18 cellular contexts compared by ENCODE assay signal in genomic region chr13:105611424-105611823, GRCh38.
DNase-seq lines count a peak whose midpoint lies in the region; ATAC-seq, FAIRE-seq and TF ChIP-seq lines count a peak whose summit lies in the region.
"Had no signal": no experiment of that assay in that cellular context is flagged by ENCODE, and none has a peak within 500 bp of the region (broad histone marks: within the 10 kb centered on the region; RNA-seq: fewer than 3 reads in every experiment).

No MANE protein-coding gene starts in this region.

- TF ChIP-seq POLR2A in H1 (IDR thresholded peaks at IDR 0.05; ENCODE audit: control extremely low read depth in 1 of 2, low read depth in 2 of 2, low read length in 2 of 2) = no peak

- POLR2A ChIA-PET in H1 (lab: Charles Lee; ENCODE audit: partially characterized antibody) = no interaction called here

- H3K4me2 ChIP-seq in H1 (ENCODE audit: insufficient read depth in 1 of 2, low read depth in 2 of 2, low read length in 2 of 2) = no peak overlapping the region

- H3K4me1 ChIP-seq in right cardiac atrium (ENCODE audit: control insufficient read depth, insufficient read depth, low read length) = no peaks in the 10 kb centered on the region
- H3K4me1 ChIP-seq in H1 (replicated peaks in 1 of 4; ENCODE audit: control insufficient read depth in 3 of 4, insufficient read depth in 4 of 4, low read length in 3 of 4) = peaks cover 0 to 6% (median 2%) of the 10 kb centered on the region in 4 experiments; a peak in 3 of 7 replicates
- H3K4me1 ChIP-seq: SJCRH30 had no signal

- no peaks in the 10 kb centered on the region for H3K79me1 ChIP-seq in H1 (ENCODE audit: low read depth, low read length)

- WGBS in right cardiac atrium = 16% methylated on average over 5 of the region's 5 CpGs
- 43% methylated on average over 5 of the region's 5 CpGs; no CpG with 5 or more reads in 1 of the 2 experiments for WGBS in H1 (ENCODE audit: extremely low coverage in 1 of 2, insufficient coverage in 1 of 2, insufficient read length in 1 of 2, insufficient replicate concordance in 2 of 2, low coverage in 1 of 2, low lambda C conversion rate in 2 of 2, missing lambda C conversion rate in 1 of 2), 2 experiments

- no peak overlapping the region for H4K5ac ChIP-seq in H1 (ENCODE audit: insufficient read length, low read depth, low read length)

- no peak overlapping the region for H3K9ac ChIP-seq in H1 (replicated peaks in 1 of 4; ENCODE audit: extremely low read depth in 1 of 4, low read depth in 3 of 4, low read length in 3 of 4)

- H2BK15ac ChIP-seq in H1 (ENCODE audit: low read length) = no peak overlapping the region

- TF ChIP-seq EP300 in H1 (IDR thresholded peaks at IDR 0.05; ENCODE audit: borderline replicate concordance in 1 of 2, low read depth in 2 of 2, low read length in 2 of 2) = no peak

- H3K23me2 ChIP-seq in H1 (ENCODE audit: low read depth, low read length) = no peaks in the 10 kb centered on the region

- H3K27me3 ChIP-seq in right cardiac atrium (ENCODE audit: control insufficient read depth, insufficient read depth) = no peaks in the 10 kb centered on the region
- H3K27me3 ChIP-seq in H1 (replicated peaks in 1 of 4; ENCODE audit: control insufficient read depth in 3 of 4, extremely low read depth in 1 of 4, insufficient read depth in 3 of 4, low read length in 3 of 4) = no peaks in the 10 kb centered on the region
- H3K27me3 ChIP-seq: SJCRH30 had no signal

- H2BK120ac ChIP-seq in H1 (replicated peaks; ENCODE audit: low read depth, low read length) = no peak overlapping the region

- no peak overlapping the region for H2BK12ac ChIP-seq in H1 (ENCODE audit: low read depth, low read length)

- TF ChIP-seq RAD21 in H1 (IDR thresholded peaks at IDR 0.05 in 1 of 2, conservative IDR thresholded peaks at IDR 0.05 in 1 of 2; ENCODE audit: low read depth in 2 of 2, low read length in 2 of 2) = no peak

- intact Hi-C loops in right cardiac atrium (cut with DNase I) (no loop called here), Right ventricle myocardium inferior (cut with DNase I) (no loop called here)

- no peak overlapping the region for H3K27ac ChIP-seq in right cardiac atrium (ENCODE audit: low read length)
- no peak overlapping the region for H3K27ac ChIP-seq in H1 (ENCODE audit: low read depth, low read length)
- H3K27ac ChIP-seq: SJCRH30, WERI-Rb-1 had no signal

- H3K4ac ChIP-seq in H1 (replicated peaks; ENCODE audit: insufficient read length, low read depth, low read length) = no peak overlapping the region

- H2BK5ac ChIP-seq in H1 (ENCODE audit: low read depth, low read length) = no peak overlapping the region

- no peak for TF ChIP-seq CTCF in H1 (IDR thresholded peaks at IDR 0.05; ENCODE audit: control extremely low read depth in 1 of 3, insufficient read depth in 1 of 3, low read depth in 1 of 3, low read length in 3 of 3)

- no peak overlapping the region for H2AFZ ChIP-seq in H1 (ENCODE audit: low read length)

- no peak overlapping the region for H3K56ac ChIP-seq in H1 (replicated peaks; ENCODE audit: insufficient read length, low read depth, low read length)

- peak; percentile 73 for FAIRE-seq in H1 (lab: Jason Lieb, UNC)
- FAIRE-seq: A204.1, islet of Langerhans, small intestine had no signal

- DNase-seq in right cardiac atrium (no peak), Right ventricle myocardium inferior (ENCODE audit: missing footprints) (no peak), H1 (ENCODE audit: low read depth in 1 of 2, low spot score in 2 of 2) (no peak), kidney glomerular epithelial cell (lab: John Stamatoyannopoulos, UW) (peak; percentile 69), SW 1271 (lab: John Stamatoyannopoulos, UW) (no peak), NCI-H1436 (lab: John Stamatoyannopoulos, UW) (no peak), NCI-H2171 (lab: John Stamatoyannopoulos, UW) (no peak)
- no peak for DNase-seq in activated T-cell treated with anti-CD3 and anti-CD28 coated beads, Interleukin-2, amount 50 U/mL, for 1 hour
- DNase-seq: amygdala; naive thymus-derived CD4-positive, alpha-beta T cell; NCI-H1417 treated with DMSO at 0.1 percent for 48 hours; NCI-H82; SJCRH30; small intestine; WERI-Rb-1 had no signal

- no peak overlapping the region for H4K8ac ChIP-seq in H1 (ENCODE audit: extremely low read depth, insufficient read depth, low read length)

- no peak overlapping the region for H3K23ac ChIP-seq in H1 (ENCODE audit: insufficient read length)

- no peak overlapping the region for H2AK5ac ChIP-seq in H1 (ENCODE audit: low read depth, low read length)

- no peaks in the 10 kb centered on the region for H3K36me3 ChIP-seq in H1 (ENCODE audit: control insufficient read depth in 2 of 4, insufficient read depth in 4 of 4, low read length in 3 of 4)
- H3K36me3 ChIP-seq: SJCRH30, WERI-Rb-1 had no signal

- no peaks in the 10 kb centered on the region for H4K20me1 ChIP-seq in H1 (replicated peaks in 1 of 2; ENCODE audit: control insufficient read depth in 1 of 2, insufficient read depth in 2 of 2, low read length in 2 of 2)

- no peak overlapping the region for H4K91ac ChIP-seq in H1 (replicated peaks; ENCODE audit: insufficient read length, low read length)

- no peak overlapping the region for H3K14ac ChIP-seq in H1 (ENCODE audit: insufficient read length)

- no peak overlapping the region for H3K4me3 ChIP-seq in right cardiac atrium (ENCODE audit: low read length)
- no peak overlapping the region for H3K4me3 ChIP-seq in H1 (ENCODE audit: extremely low read depth in 1 of 4, insufficient read depth in 2 of 4, low read depth in 3 of 4, low read length in 4 of 4)
- H3K4me3 ChIP-seq: SJCRH30 had no signal

- no peak overlapping the region for H3K18ac ChIP-seq in H1 (ENCODE audit: extremely low read depth, low read length)

- CTCF ChIA-PET in H1 (lab: Charles Lee; ENCODE audit: partially characterized antibody) = no interaction called here

- H3K79me2 ChIP-seq in H1 (ENCODE audit: control insufficient read depth in 1 of 2, insufficient read depth in 2 of 2, low read length in 2 of 2) = no peaks in the 10 kb centered on the region

- no peak overlapping the region for H2BK20ac ChIP-seq in H1 (ENCODE audit: low read length)

- H3K9me3 ChIP-seq in right cardiac atrium (ENCODE audit: control insufficient read depth, low read length) = no peaks in the 10 kb centered on the region
- H3K9me3 ChIP-seq in H1 (ENCODE audit: insufficient read depth in 2 of 2, low read depth in 1 of 2, low read length in 1 of 2) = no peaks in the 10 kb centered on the region
- H3K9me3 ChIP-seq: SJCRH30 had no signal

- ATAC-seq in right cardiac atrium = peak; percentile 65 to 86
- no peak for ATAC-seq in Right ventricle myocardium inferior
- ATAC-seq: HCT116; naive thymus-derived CD4-positive, alpha-beta T cell had no signal

TF ChIP-seq in H1, 55 proteins besides CTCF, POLR2A, EP300 and RAD21:
- no peak for TF ChIP-seq KDM5A (IDR thresholded peaks at IDR 0.05; ENCODE audit: low read length)
- TF ChIP-seq SIX5 (IDR thresholded peaks at IDR 0.05; ENCODE audit: low read depth, low read length) = no peak
- peak in 1 of 2 experiments; percentile 22 for TF ChIP-seq BCL11A (IDR thresholded peaks at IDR 0.05; ENCODE audit: low read depth in 2 of 2, low read length in 2 of 2)
- TF ChIP-seq BRCA1 (IDR thresholded peaks at IDR 0.05; ENCODE audit: low read depth, low read length) = no peak
- TF ChIP-seq JUND (IDR thresholded peaks at IDR 0.05; ENCODE audit: low read length) = peak; percentile 47; the same call in 1 of the 2 replicates
- TF ChIP-seq ASH2L (IDR thresholded peaks at IDR 0.05; ENCODE audit: low read length) = no peak
- TF ChIP-seq E2F6 (IDR thresholded peaks at IDR 0.05) = no peak
- TF ChIP-seq SIN3A (conservative IDR thresholded peaks at IDR 0.05 in 1 of 2, IDR thresholded peaks at IDR 0.05 in 1 of 2; ENCODE audit: low read depth in 1 of 2, low read length in 2 of 2) = no peak
- no peak for TF ChIP-seq RXRA (IDR thresholded peaks at IDR 0.05; ENCODE audit: insufficient read depth, low read depth, low read length)
- TF ChIP-seq CBX5 (IDR thresholded peaks at IDR 0.05; ENCODE audit: low read depth, low read length) = no peak
- TF ChIP-seq GABPA (IDR thresholded peaks at IDR 0.05; ENCODE audit: borderline replicate concordance, insufficient read depth, low read length) = no peak
- no peak for TF ChIP-seq SIRT6 (IDR thresholded peaks at IDR 0.05; ENCODE audit: low read length)
- TF ChIP-seq TEAD4 (IDR thresholded peaks at IDR 0.05; ENCODE audit: low read depth, low read length) = peak; percentile 59; the same call in 1 of the 2 replicates
